Comparison of ENCODE assay signal across 1 cellular context in genomic region chr3:185822957-185823279, GRCh38.
A peak's percentile ranks its signal among the peaks of the same experiment; 100 is the strongest.
TF ChIP-seq lines count a peak whose summit lies in the region.

No MANE protein-coding gene starts in this region.

TF ChIP-seq in K562, 482 proteins besides CTCF, POLR2A, EP300 and RAD21 (continued from another document):
- TF ChIP-seq MNT (conservative IDR thresholded peaks at IDR 0.05): peak in 1 of 2 experiments; percentile 65; a peak in 2 of 4 replicates
- no peak for TF ChIP-seq FOXO4 (CRISPR knock-in tag; IDR thresholded peaks at IDR 0.05)
- 0 out of 2 replicates have a peak, but pooled peaks have one; percentile 43 for TF ChIP-seq BRD4 (IDR thresholded peaks at IDR 0.05)
- TF ChIP-seq SNAPC5 (CRISPR knock-in tag; IDR thresholded peaks at IDR 0.05): no peak
- TF ChIP-seq MECOM (CRISPR knock-in tag; IDR thresholded peaks at IDR 0.05): no peak
- TF ChIP-seq SIN3A (IDR thresholded peaks at IDR 0.05; ENCODE audit: borderline replicate concordance in 2 of 2, control insufficient read depth in 1 of 2, low read depth in 2 of 2, low read length in 2 of 2): no peak
- no peak for TF ChIP-seq ELK1 (CRISPR knock-in tag; IDR thresholded peaks at IDR 0.05)
- no peak for TF ChIP-seq KHSRP (IDR thresholded peaks at IDR 0.05)
- no peak for TF ChIP-seq TBL1XR1 (IDR thresholded peaks at IDR 0.05; ENCODE audit: low read length in 2 of 2)
- no peak for TF ChIP-seq RBM25 (IDR thresholded peaks at IDR 0.05; ENCODE audit: low read depth, low read length, severe bottlenecking)
- TF ChIP-seq POLR2AphosphoS5 (IDR thresholded peaks at IDR 0.05; ENCODE audit: control insufficient read depth, insufficient read depth, low read depth, low read length): no peak
- TF ChIP-seq BRF1 (IDR thresholded peaks at IDR 0.05; ENCODE audit: borderline replicate concordance, extremely low read depth, insufficient read length): no peak
- no peak for TF ChIP-seq SMARCC2 (IDR thresholded peaks at IDR 0.05; ENCODE audit: low read depth)
- no peak for TF ChIP-seq NFRKB (IDR thresholded peaks at IDR 0.05; ENCODE audit: low read depth)
- TF ChIP-seq PHF21A (IDR thresholded peaks at IDR 0.05; ENCODE audit: borderline replicate concordance, low read depth): no peak
- no peak for TF ChIP-seq NR2C1 (IDR thresholded peaks at IDR 0.05)
- no peak for TF ChIP-seq NR2C1 (tag; IDR thresholded peaks at IDR 0.05)
- TF ChIP-seq CHD1 (IDR thresholded peaks at IDR 0.05; ENCODE audit: low read length): peak; percentile 53
- no peak for TF ChIP-seq CBFB (CRISPR knock-in tag; IDR thresholded peaks at IDR 0.05)
- no peak for TF ChIP-seq ZBTB26 (CRISPR knock-in tag; IDR thresholded peaks at IDR 0.05)
- no peak for TF ChIP-seq ZNF165 (CRISPR knock-in tag; IDR thresholded peaks at IDR 0.05; ENCODE audit: borderline replicate concordance)
- no peak for TF ChIP-seq E4F1 (CRISPR knock-in tag; IDR thresholded peaks at IDR 0.05; ENCODE audit: borderline replicate concordance)
- TF ChIP-seq PTRF (tag; IDR thresholded peaks at IDR 0.05): no peak
- no peak for TF ChIP-seq TEAD2 (tag; IDR thresholded peaks at IDR 0.05)
- no peak for TF ChIP-seq HNRNPH1 (optimal IDR thresholded peaks at IDR 0.05; ENCODE audit: low read depth, low read length)
- TF ChIP-seq RUNX1 (IDR thresholded peaks at IDR 0.05; ENCODE audit: low read depth): no peak
- TF ChIP-seq PBX2 (CRISPR knock-in tag; IDR thresholded peaks at IDR 0.05; ENCODE audit: low read depth): no peak
- no peak for TF ChIP-seq PBX2 (tag; conservative IDR thresholded peaks at IDR 0.05; ENCODE audit: low read depth)
- no peak for TF ChIP-seq SOX6 (IDR thresholded peaks at IDR 0.05)
- no peak for TF ChIP-seq FUS (optimal IDR thresholded peaks at IDR 0.05; ENCODE audit: low read depth, low read length)
- no peak for TF ChIP-seq PHTF2 (CRISPR knock-in tag; IDR thresholded peaks at IDR 0.05)
- TF ChIP-seq CHAMP1 (IDR thresholded peaks at IDR 0.05): no peak
- no peak for TF ChIP-seq HIVEP1 (CRISPR knock-in tag; IDR thresholded peaks at IDR 0.05)
- no peak for TF ChIP-seq ZNF232 (CRISPR knock-in tag; IDR thresholded peaks at IDR 0.05)
- TF ChIP-seq MCM3 (IDR thresholded peaks at IDR 0.05): no peak
- no peak for TF ChIP-seq PML (IDR thresholded peaks at IDR 0.05; ENCODE audit: low read length)
- no peak for TF ChIP-seq ZNF354B (CRISPR knock-in tag; IDR thresholded peaks at IDR 0.05)
